In the genomic region with DNA sequence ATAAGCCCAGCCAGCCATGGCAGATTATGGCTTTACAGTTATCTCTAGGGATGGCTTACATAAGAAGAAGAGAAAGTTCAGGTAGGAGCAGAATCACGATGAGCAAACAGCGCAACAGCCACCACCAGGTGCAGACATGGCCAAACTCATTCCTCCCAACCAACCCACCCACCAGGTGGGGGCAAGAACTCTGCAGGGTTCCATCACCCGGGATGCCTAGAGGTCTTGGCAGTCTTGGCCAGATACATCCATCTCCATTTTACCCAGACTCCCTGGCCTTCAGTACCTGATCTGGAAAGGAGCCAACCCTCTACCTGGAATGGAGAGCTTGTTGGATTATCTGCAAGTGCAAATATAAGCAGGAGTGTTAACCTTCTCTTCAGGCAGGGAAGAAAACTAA, we compare ENCODE assay signal across 22 cellular contexts. TPM values are rescaled to one million over a fixed set of nuclear protein-coding genes. Genes with fewer than 3 reads are reported as not detected.
A peak's percentile ranks its signal among the peaks of the same experiment; 100 is the strongest.
DNase-seq lines count a peak whose midpoint lies in the region; ATAC-seq, FAIRE-seq and TF ChIP-seq lines count a peak whose summit lies in the region.
"Had no signal": no experiment of that assay in that cellular context is flagged by ENCODE, and none has a peak within 500 bp of the region (broad histone marks: within the 10 kb centered on the region; RNA-seq: fewer than 3 reads in every experiment).

No MANE protein-coding gene starts in this region.

- H3K27me3 ChIP-seq in gastrocnemius medialis, result no peaks in the 10 kb centered on the region
- H3K27me3 ChIP-seq: BE2C had no signal

- peaks cover 0 to 5% of the 10 kb centered on the region in 2 donors for H3K36me3 ChIP-seq in gastrocnemius medialis
- H3K36me3 ChIP-seq: BE2C, BLaER1 had no signal

- no peaks in the 10 kb centered on the region for H3K9me3 ChIP-seq in gastrocnemius medialis
- H3K9me3 ChIP-seq: BE2C, BLaER1, Caco-2 had no signal

- TF ChIP-seq CTCF in gastrocnemius medialis (IDR thresholded peaks at IDR 0.05 in 4 of 5, conservative IDR thresholded peaks at IDR 0.05 in 1 of 5), result no peak

- H3K4me1 ChIP-seq in gastrocnemius medialis, result peaks cover 45 to 48% of the 10 kb centered on the region in 2 donors
- H3K4me1 ChIP-seq: BE2C, Caco-2 had no signal

- no peak overlapping the region for H3K4me3 ChIP-seq in gastrocnemius medialis
- H3K4me3 ChIP-seq: BLaER1 had no signal

- DNase-seq in NCI-H2029 (lab: John Stamatoyannopoulos, UW) (peak; percentile 22), mesenteric fat pad (ENCODE audit: low spot score) (peak; percentile 49), gastrocnemius medialis (no peak), iPS-NIHi7 (ENCODE audit: extremely low spot score) (no peak), NCI-H2107 treated with DMSO at 0.1 percent for 48 hours (lab: John Stamatoyannopoulos, UW; ENCODE audit: unreplicated experiment) (no peak), RCC 7860 (ENCODE audit: low spot score) (no peak)
- DNase-seq: 8988T; ACHN; BE2C; C1 segment of cervical spinal cord; Caco-2; Calu3; CD4-positive, alpha-beta memory T cell; CD4-positive, CD25-positive, alpha-beta regulatory T cell; DMS79 treated with DMSO at 0.1 percent for 48 hours; GF-D8 had no signal

- H3K27ac ChIP-seq in gastrocnemius medialis, result peak overlapping the region; percentile 69 to 79 (median 76)
- H3K27ac ChIP-seq: BLaER1 had no signal

- FAIRE-seq in RCC 7860 (lab: Jason Lieb, UNC), result no peak
- FAIRE-seq: A204.1, D721Med, G401.6, GM12891 had no signal

- no peak for TF ChIP-seq POLR2A in gastrocnemius medialis (IDR thresholded peaks at IDR 0.05)

- ATAC-seq in gastrocnemius medialis, result no peak

- in situ Hi-C loops in gastrocnemius medialis (cut with MboI; ENCODE audit: low sequenced_read_pairs in 4 of 4), result no loop called here

- intact Hi-C loops in gastrocnemius medialis (cut with DNase I; ENCODE audit: low total_unique reads), result no loop called here

RNA-seq across cellular contexts. Expression of a gene that starts 7.5 kb away (rescaled TPM):
- total RNA-seq in mesenteric fat pad (289 TPM), gastrocnemius medialis (1,000 to 10,000 TPM in 2 of 4 donors, 100 to 1,000 TPM in 2; 689 to 1,948 (median 1,054) TPM)

RNA-seq across cellular contexts. Expression of a gene that starts 9.5 kb away (rescaled TPM):
- total RNA-seq in mesenteric fat pad (not detected), gastrocnemius medialis (under 1 TPM in 1 of 4 donors, not detected in 3; 0.11 TPM)
- total RNA-seq: A673; Caco-2; Calu3; CD4-positive, alpha-beta memory T cell; CD4-positive, CD25-positive, alpha-beta regulatory T cell had no signal

RNA-seq across cellular contexts. Expression of a gene that starts 57.6 kb away (rescaled TPM):
- total RNA-seq in mesenteric fat pad, result 23.4 TPM
- 10 to 100 TPM; 20.5 to 25.4 (median 23.9) TPM for total RNA-seq in gastrocnemius medialis

Comparison
In these comparisons a context has a peak if more than half of its experiments do, and no peak if none do; other contexts are left out.
1. DNase-seq: peak in NCI-H2029 (single experiment) and mesenteric fat pad (single experiment); none in gastrocnemius medialis (0 of 2), iPS-NIHi7 (single experiment), NCI-H2107 treated with DMSO at 0.1 percent for 48 hours (single experiment) and RCC 7860 (single experiment).